In the genomic region with DNA sequence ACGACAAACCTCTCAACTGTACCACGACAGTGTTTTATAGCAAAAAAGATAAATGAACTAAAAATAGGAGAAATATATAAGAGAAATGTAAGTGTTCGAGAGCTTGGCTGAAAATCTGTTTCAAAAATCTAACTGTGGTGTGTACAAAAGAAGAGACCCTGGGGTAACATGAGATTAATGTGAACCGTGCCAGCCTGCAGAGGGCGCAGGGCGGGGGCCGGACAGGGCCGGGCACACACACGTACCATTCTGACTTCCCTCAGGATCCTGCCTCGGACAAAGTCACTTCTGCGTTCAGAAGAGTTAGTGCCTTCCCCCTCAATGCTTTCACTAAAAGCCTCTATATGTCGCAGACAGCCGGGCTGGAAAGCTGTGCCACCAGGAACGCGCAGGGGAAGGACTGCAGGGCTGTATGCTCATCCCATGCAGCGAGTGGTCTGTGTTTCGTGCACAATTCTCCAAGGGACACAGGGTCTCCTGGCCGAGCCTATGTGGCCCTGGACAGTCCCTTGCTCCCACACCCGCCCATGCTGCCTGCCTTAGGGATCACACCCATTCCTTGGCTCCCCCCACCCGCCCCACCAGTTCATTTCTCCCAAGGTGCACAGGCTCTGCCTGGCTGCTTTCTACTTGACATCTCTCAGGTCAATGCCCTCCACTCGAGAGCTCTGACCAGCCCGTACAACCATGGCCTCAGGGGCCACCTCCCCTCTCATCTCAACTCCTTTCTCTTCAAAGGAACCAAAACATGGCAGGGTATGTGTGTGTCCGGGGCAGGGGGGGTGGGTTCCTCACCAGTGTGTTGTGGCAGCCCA, we compare ENCODE assay signal across 10 cellular contexts. TPM values are rescaled to one million over a fixed set of nuclear protein-coding genes. Genes with fewer than 3 reads are reported as not detected.
A peak's percentile ranks its signal among the peaks of the same experiment; 100 is the strongest.
DNase-seq lines count a peak whose midpoint lies in the region; ATAC-seq and TF ChIP-seq lines count a peak whose summit lies in the region.
"Had no signal": no experiment of that assay in that cellular context is flagged by ENCODE, and none has a peak within 500 bp of the region (broad histone marks: within the 10 kb centered on the region; RNA-seq: fewer than 3 reads in every experiment).

No MANE protein-coding gene starts in this region.

- DNase-seq in AG04450 (ENCODE audit: low read depth, low spot score) (no peak), H9 (no peak), mammary epithelial cell (no peak), lower lobe of right lung (no peak), HT-29 (ENCODE audit: low spot score) (no peak), MG63 (no peak)
- no peak for DNase-seq in activated T-cell treated with anti-CD3 and anti-CD28 coated beads, Interleukin-2, amount 50 U/mL, for 72 hours
- DNase-seq: activated CD4-positive, alpha-beta T cell treated with anti-CD3 and anti-CD28 coated beads for 48 hours; DMS153 had no signal

- H3K4me3 ChIP-seq in AG04450 (ENCODE audit: low read depth, low read length) (no peak overlapping the region), mammary epithelial cell (replicated peaks in 1 of 3; ENCODE audit: insufficient read depth in 1 of 3, low read depth in 2 of 3, low read length in 3 of 3) (no peak overlapping the region), lower lobe of right lung (no peak overlapping the region), MG63 (no peak overlapping the region)

- H3K27me3 Mint-ChIP-seq in H9 (ENCODE audit: low read depth): no peaks in the 10 kb centered on the region; the same call in 1 of the 2 replicates
- no peaks in the 10 kb centered on the region for H3K27me3 Mint-ChIP-seq in activated T-cell treated with anti-CD3 and anti-CD28 coated beads, Interleukin-2, amount 50 U/mL, for 72 hours (ENCODE audit: low read depth)

- no peak overlapping the region for H2BK15ac ChIP-seq in H9 (ENCODE audit: low read depth, low read length)

- no peak overlapping the region for H2BK120ac ChIP-seq in H9 (ENCODE audit: low read depth, low read length, poor library complexity, severe bottlenecking)

- no peak overlapping the region for H2AFZ ChIP-seq in H9 (ENCODE audit: low read length)
- H2AFZ ChIP-seq in mammary epithelial cell (ENCODE audit: low read depth, low read length): no peak overlapping the region

- BruUV-seq in mammary epithelial cell (replicated peaks; lab: Mats Ljungman, UMichigan): no TSS peak

- no peak overlapping the region for H3K14ac ChIP-seq in H9 (ENCODE audit: insufficient read depth, low read length)

- no peak overlapping the region for H4K8ac ChIP-seq in H9 (replicated peaks; ENCODE audit: insufficient read length, low read depth, low read length)

- H3K4me1 ChIP-seq in H9 (ENCODE audit: insufficient read depth, low read length) (no peaks in the 10 kb centered on the region; the same call in 1 of the 2 replicates), mammary epithelial cell (ENCODE audit: insufficient read depth, low read length) (peaks cover 36% of the 10 kb centered on the region), lower lobe of right lung (peaks cover 4% of the 10 kb centered on the region)

- no peak overlapping the region for H3K56ac ChIP-seq in H9 (ENCODE audit: insufficient read length, low read depth, low read length)

- no peak overlapping the region for H3K4me3 Mint-ChIP-seq in H9
- no peak overlapping the region for H3K4me3 Mint-ChIP-seq in activated T-cell treated with anti-CD3 and anti-CD28 coated beads, Interleukin-2, amount 50 U/mL, for 72 hours

- CTCF ChIA-PET in AG04450 (lab: Charles Lee): interaction anchor here (3.5 kb wide), 1 partner anchor 33 kb away, joined by 14 read pairs; no protein-coding TSS in a partner anchor
- CTCF ChIA-PET in mammary epithelial cell (lab: Charles Lee; ENCODE audit: low non-redundant PET): interaction anchor here (0.6 kb wide), 2 partner anchors 14 to 27 kb away, joined by 4 read pairs; a partner anchor contains a TSS

- H3K23me2 ChIP-seq in H9 (ENCODE audit: insufficient read length, low read depth, low read length, poor library complexity, severe bottlenecking): no peaks in the 10 kb centered on the region

- no peak overlapping the region for H3K9ac ChIP-seq in H9 (ENCODE audit: extremely low read depth, insufficient read length, low read length)
- no peak overlapping the region for H3K9ac ChIP-seq in mammary epithelial cell (ENCODE audit: insufficient read depth, low read length)

- dilution Hi-C loops in mammary epithelial cell (cut with HindIII; ENCODE audit: low sequenced_read_pairs): no loop called here

- intact Hi-C loops in mammary epithelial cell (cut with micrococcal nuclease) (loop anchor here (1.0 kb wide), 1 partner anchor 33 kb away; no protein-coding TSS in a partner anchor), lower lobe of right lung (cut with DNase I) (no loop called here)

- H3K9me3 ChIP-seq in AG04450 (ENCODE audit: control insufficient read depth, insufficient read depth, low read length) (no peaks in the 10 kb centered on the region; the same call in 1 of the 2 replicates), H9 (ENCODE audit: control insufficient read depth, low read depth, low read length) (no peaks in the 10 kb centered on the region), mammary epithelial cell (replicated peaks; ENCODE audit: insufficient read depth, low read length) (no peaks in the 10 kb centered on the region), lower lobe of right lung (no peaks in the 10 kb centered on the region), MG63 (no peaks in the 10 kb centered on the region)

- H3K18ac ChIP-seq in H9 (ENCODE audit: insufficient read length, low read depth, low read length): no peak overlapping the region

- H3K79me2 ChIP-seq in H9 (ENCODE audit: insufficient read depth, low read length) (peaks cover 49% of the 10 kb centered on the region), mammary epithelial cell (ENCODE audit: insufficient read depth, low read length) (peaks cover 98% of the 10 kb centered on the region)

- no peak overlapping the region for H2BK20ac ChIP-seq in H9 (ENCODE audit: low read depth, low read length, poor library complexity, severe bottlenecking)

- TF ChIP-seq CTCF in AG04450 (IDR thresholded peaks at IDR 0.05; ENCODE audit: low read depth, low read length) (peak; percentile 20; the same call in 1 of the 2 replicates), H9 (conservative IDR thresholded peaks at IDR 0.05) (peak; percentile 36; the same call in 1 of the 3 replicates), mammary epithelial cell (conservative IDR thresholded peaks at IDR 0.05 in 1 of 2, IDR thresholded peaks at IDR 0.05 in 1 of 2; ENCODE audit: extremely low read depth in 1 of 2, insufficient read depth in 1 of 2, low read depth in 1 of 2, low read length in 2 of 2) (peak; percentile 41 to 70), lower lobe of right lung (IDR thresholded peaks at IDR 0.05) (peak; percentile 30)

- H2BK12ac ChIP-seq in H9 (ENCODE audit: insufficient read length, low read depth, low read length): no peak overlapping the region

- H3K36me3 Mint-ChIP-seq in H9 (ENCODE audit: insufficient read depth in 1 of 3, low read depth in 3 of 3): peaks cover 23 to 62% (median 57%) of the 10 kb centered on the region in 3 experiments; a peak in 6 of 7 replicates
- peaks cover 2 to 18% of the 10 kb centered on the region in 2 donors for H3K36me3 Mint-ChIP-seq in activated T-cell treated with anti-CD3 and anti-CD28 coated beads, Interleukin-2, amount 50 U/mL, for 72 hours (ENCODE audit: insufficient read depth in 2 of 2)

- H4K20me1 ChIP-seq in H9 (ENCODE audit: control insufficient read depth, insufficient read depth, insufficient read length) (peaks cover 3% of the 10 kb centered on the region), mammary epithelial cell (ENCODE audit: insufficient read depth, low read length) (peaks cover 17% of the 10 kb centered on the region)

- H3K27ac Mint-ChIP-seq in H9: peak overlapping the region in 2 of 3 experiments; percentile 23 to 39; a peak in 4 of 7 replicates
- no peak overlapping the region for H3K27ac Mint-ChIP-seq in activated T-cell treated with anti-CD3 and anti-CD28 coated beads, Interleukin-2, amount 50 U/mL, for 72 hours

- in situ Hi-C loops in mammary epithelial cell (cut with MboI; ENCODE audit: low sequenced_read_pairs in 2 of 2): no loop called here

- no CpG with 5 or more reads among the region's 23 CpGs for WGBS in H9 (ENCODE audit: extremely low coverage, insufficient read length, low lambda C conversion rate)
- WGBS in mammary epithelial cell (ENCODE audit: low coverage, missing lambda C conversion rate): 48% methylated on average over 16 of the region's 23 CpGs

- H3K4ac ChIP-seq in H9 (ENCODE audit: low read depth, low read length): no peak overlapping the region

- peaks cover 28% of the 10 kb centered on the region for H3K79me1 ChIP-seq in H9 (ENCODE audit: insufficient read depth, low read depth, low read length, poor library complexity, severe bottlenecking)

- H3K4me1 Mint-ChIP-seq in H9: peaks cover 37 to 49% of the 10 kb centered on the region in 2 experiments
- H3K4me1 Mint-ChIP-seq in activated T-cell treated with anti-CD3 and anti-CD28 coated beads, Interleukin-2, amount 50 U/mL, for 72 hours (ENCODE audit: low read depth): peaks cover 30% of the 10 kb centered on the region

- H3K27me3 ChIP-seq in AG04450 (ENCODE audit: control insufficient read depth, insufficient read depth, low read length) (no peaks in the 10 kb centered on the region), H9 (ENCODE audit: insufficient read depth, low read length) (no peaks in the 10 kb centered on the region), mammary epithelial cell (ENCODE audit: insufficient read depth, low read length) (no peaks in the 10 kb centered on the region), lower lobe of right lung (ENCODE audit: low read depth) (no peaks in the 10 kb centered on the region), MG63 (no peaks in the 10 kb centered on the region)

- H3T11ph ChIP-seq in H9 (ENCODE audit: low read length): no peak overlapping the region

- peaks cover 25% of the 10 kb centered on the region for H3K36me3 ChIP-seq in mammary epithelial cell (ENCODE audit: insufficient read depth, low read length)
- H3K36me3 ChIP-seq in lower lobe of right lung: peaks cover 35% of the 10 kb centered on the region
- peaks cover 39% of the 10 kb centered on the region for H3K36me3 ChIP-seq in MG63

- ATAC-seq in lower lobe of right lung (peak; percentile 60 to 65), HG02981 (IDR thresholded peaks at IDR 0.05; ENCODE audit: unreplicated experiment) (no peak)
- no peak for ATAC-seq in activated T-cell treated with anti-CD3 and anti-CD28 coated beads, Interleukin-2, amount 50 U/mL, for 72 hours (replicated peaks in 1 of 2)

- no peak overlapping the region for H2BK5ac ChIP-seq in H9 (ENCODE audit: insufficient read length, low read length)

- H3K23ac ChIP-seq in H9 (ENCODE audit: insufficient read length, low read depth, low read length): no peak overlapping the region

- H4K91ac ChIP-seq in H9 (ENCODE audit: insufficient read length, low read depth, low read length): no peak overlapping the region

- H3K9me3 Mint-ChIP-seq in H9: no peaks in the 10 kb centered on the region
- no peaks in the 10 kb centered on the region for H3K9me3 Mint-ChIP-seq in activated T-cell treated with anti-CD3 and anti-CD28 coated beads, Interleukin-2, amount 50 U/mL, for 72 hours

- H3K4me2 ChIP-seq in H9 (ENCODE audit: insufficient read depth, insufficient read length, low read length) (no peak overlapping the region), mammary epithelial cell (ENCODE audit: insufficient read depth, low read depth, low read length) (no peak overlapping the region)

- POLR2A ChIA-PET in AG04450 (lab: Yijun Ruan, JAX): no interaction called here

- no peak overlapping the region for H4K5ac ChIP-seq in H9 (ENCODE audit: insufficient read length, low read depth, low read length)

- H3K27ac ChIP-seq in AG04450 (ENCODE audit: low read depth, low read length) (peak overlapping the region; percentile 21), H9 (ENCODE audit: insufficient read length, low read depth, low read length) (no peak overlapping the region), mammary epithelial cell (ENCODE audit: insufficient read depth, low read depth, low read length) (no peak overlapping the region), lower lobe of right lung (no peak overlapping the region)

- no peak overlapping the region for H2AK5ac ChIP-seq in H9 (ENCODE audit: insufficient read length, low read length)

RNA-seq across cellular contexts. Expression of a gene that starts 8.5 kb away (rescaled TPM):
- polyA plus RNA-seq in AG04450 (2011; rRNA removed) (6.8 and 7.8 TPM in 2 replicates), mammary epithelial cell (53.4 TPM)
- 5.0 and 6.3 TPM in 2 replicates for polyA minus RNA-seq in AG04450 (2011; rRNA and poly(A)+ RNA removed)
- total RNA-seq in H9 (2021) (57.7 and 58.5 TPM in 2 replicates), mammary epithelial cell (10 to 100 TPM; 38.2 to 61.7 TPM), lower lobe of right lung (6.9 TPM)
- polyA minus RNA-seq in mammary epithelial cell: 38.9 TPM
- total RNA-seq in HT-29 (2014; rRNA removed; shearing (Covaris generic)): 45.4 and 45.7 TPM in 2 replicates
- total RNA-seq in MG63 (2014; rRNA removed; shearing (Covaris generic); ENCODE audit: low replicate concordance): 30.3 and 49.7 TPM in 2 replicates
- 10 to 100 TPM; 56.8 to 57.5 TPM for total RNA-seq in activated T-cell treated with anti-CD3 and anti-CD28 coated beads, Interleukin-2, amount 50 U/mL, for 72 hours

RNA-seq across cellular contexts. Expression of a gene that starts 26.8 kb away (rescaled TPM):
- 4.6 and 4.9 TPM in 2 replicates for polyA plus RNA-seq in AG04450 (2011; rRNA removed)
- 2.4 and 4.2 TPM in 2 replicates for polyA minus RNA-seq in AG04450 (2011; rRNA and poly(A)+ RNA removed)
- 2.4 and 3.0 TPM in 2 replicates for total RNA-seq in H9 (2021)
- 10 to 100 TPM; 11.0 to 14.7 TPM for total RNA-seq in mammary epithelial cell
- polyA plus RNA-seq in mammary epithelial cell: 7.4 TPM
- 3.0 TPM for polyA minus RNA-seq in mammary epithelial cell
- 10.5 TPM for total RNA-seq in lower lobe of right lung
- 9.8 and 11.6 TPM in 2 replicates for total RNA-seq in HT-29 (2014; rRNA removed; shearing (Covaris generic))
- total RNA-seq in MG63 (2014; rRNA removed; shearing (Covaris generic); ENCODE audit: low replicate concordance): 7.2 and 10.8 TPM in 2 replicates
- under 1 TPM; 0.79 to 0.93 TPM for total RNA-seq in activated T-cell treated with anti-CD3 and anti-CD28 coated beads, Interleukin-2, amount 50 U/mL, for 72 hours

RNA-seq across cellular contexts. Expression of a gene that starts 34.2 kb away (rescaled TPM):
- 10.0 and 10.5 TPM in 2 replicates for polyA plus RNA-seq in AG04450 (2011; rRNA removed)
- 40.9 and 45.1 TPM in 2 replicates for polyA minus RNA-seq in AG04450 (2011; rRNA and poly(A)+ RNA removed)
- total RNA-seq in H9 (2021): 2.3 and 2.8 TPM in 2 replicates
- total RNA-seq in mammary epithelial cell: 100 to 1,000 TPM; 110 to 302 TPM
- polyA plus RNA-seq in mammary epithelial cell: 43.1 TPM
- 327 TPM for polyA minus RNA-seq in mammary epithelial cell
- 10.8 TPM for total RNA-seq in lower lobe of right lung
- total RNA-seq in HT-29 (2014; rRNA removed; shearing (Covaris generic)): 1.5 and 1.6 TPM in 2 replicates
- 26.9 and 31.3 TPM in 2 replicates for total RNA-seq in MG63 (2014; rRNA removed; shearing (Covaris generic); ENCODE audit: low replicate concordance)
- total RNA-seq in activated T-cell treated with anti-CD3 and anti-CD28 coated beads, Interleukin-2, amount 50 U/mL, for 72 hours: under 1 TPM in 1 of 2 donors, not detected in 1; 0.05 TPM

RNA-seq across cellular contexts. Expression of a gene that starts 52.9 kb away (rescaled TPM):
- 0.07 and 0.14 TPM in 2 replicates for polyA plus RNA-seq in AG04450 (2011; rRNA removed)
- polyA minus RNA-seq in AG04450 (2011; rRNA and poly(A)+ RNA removed): not detected in 2 replicates
- 0.20 and 0.24 TPM in 2 replicates for total RNA-seq in H9 (2021)
- total RNA-seq in mammary epithelial cell: under 1 TPM in 1 of 2 donors, not detected in 1; 0.24 TPM
- polyA plus RNA-seq in mammary epithelial cell: not detected
- polyA minus RNA-seq in mammary epithelial cell: not detected
- total RNA-seq in lower lobe of right lung: 7.2 TPM
- not detected in 2 replicates for total RNA-seq in HT-29 (2014; rRNA removed; shearing (Covaris generic))
- total RNA-seq in MG63 (2014; rRNA removed; shearing (Covaris generic); ENCODE audit: low replicate concordance): not detected in 2 replicates
- 10 to 100 TPM; 38.2 to 49.6 TPM for total RNA-seq in activated T-cell treated with anti-CD3 and anti-CD28 coated beads, Interleukin-2, amount 50 U/mL, for 72 hours

Comparison
In these comparisons a context has a peak if more than half of its experiments do, and no peak if none do; other contexts are left out.
1. ATAC-seq: peak in lower lobe of right lung (2 of 2); none in HG02981 (single experiment) and activated T-cell treated with anti-CD3 and anti-CD28 coated beads, Interleukin-2, amount 50 U/mL, for 72 hours (0 of 2).
2. Peak in every context shown above with its lines, with median percentiles within 50 percentile points of each other: CTCF ChIP-seq.